8 cellular contexts compared by ENCODE assay signal in genomic region chr18:76490701-76491171, GRCh38. TPM values are rescaled to one million over a fixed set of nuclear protein-coding genes. Genes with fewer than 3 reads are reported as not detected.
DNase-seq lines count a peak whose midpoint lies in the region; ATAC-seq and TF ChIP-seq lines count a peak whose summit lies in the region.

No MANE protein-coding gene starts in this region.

- CTCF ChIA-PET in HEK293 (lab: Yijun Ruan, JAX), result interaction anchor here (0.6 to 1.5 kb wide), 6 partner anchors 10 to 268 kb away, joined by 3 to 6 read pairs (median 4); no protein-coding TSS in a partner anchor

- H3K27ac ChIP-seq in HEK293 (ENCODE audit: extremely low read depth, low read depth, low read length) (peak overlapping the region; percentile 70; the same call in 1 of the 2 replicates), dorsolateral prefrontal cortex (peak overlapping the region in 45 of 59 donors; percentile 2 to 88 (median 66)), mesenchymal stem cell (ENCODE audit: low read length, poor library complexity, severe bottlenecking) (no peak overlapping the region), thymus (ENCODE audit: low read depth) (peak overlapping the region; percentile 79)

- POLR2A ChIA-PET in HEK293 (lab: Yijun Ruan, JAX), result no interaction called here

- H2BK12ac ChIP-seq in mesenchymal stem cell (ENCODE audit: low read length in 2 of 2), result no peak overlapping the region

- H3K4me3 ChIP-seq in HEK293 (ENCODE audit: low read depth, low read length) (peak overlapping the region; percentile 48), dorsolateral prefrontal cortex (peak overlapping the region in 58 of 59 donors; percentile 41 to 81 (median 66)), mesenchymal stem cell (ENCODE audit: insufficient read depth in 1 of 2, low read depth in 1 of 2, low read length in 2 of 2) (peak overlapping the region; percentile 76 to 87), thymus (ENCODE audit: low read length) (peak overlapping the region; percentile 76)

- peak overlapping the region; percentile 97 for H3K4me2 ChIP-seq in mesenchymal stem cell (ENCODE audit: low read length, poor library complexity, severe bottlenecking)

- H3K27me3 Mint-ChIP-seq in T-helper 2 cell treated with Interferon-gamma antibody and Interleukin-4, amounts not matched to agents 5 μg/mL and 100 μg/mL, for 36 hours (ENCODE audit: low read depth), result peaks cover 72% of the 10 kb centered on the region

- DNase-seq in AG20443 (ENCODE audit: low spot score), result peak; percentile 46
- peak; percentile 18 for DNase-seq in T-helper 2 cell treated with Interferon-gamma antibody and Interleukin-4, amounts not matched to agents 5 μg/mL and 100 μg/mL, for 36 hours (ENCODE audit: low spot score)
- DNase-seq in dorsolateral prefrontal cortex, result peak in 1 of 10 donors; percentile 28
- DNase-seq in mesenchymal stem cell, result peak; percentile 56
- no peak for DNase-seq in superior temporal gyrus (ENCODE audit: extremely low spot score)

- peak overlapping the region; percentile 46 for H2BK15ac ChIP-seq in mesenchymal stem cell (ENCODE audit: low read depth, poor library complexity, severe bottlenecking)

- H3K36me3 Mint-ChIP-seq in T-helper 2 cell treated with Interferon-gamma antibody and Interleukin-4, amounts not matched to agents 5 μg/mL and 100 μg/mL, for 36 hours (ENCODE audit: low read depth), result peaks cover 2% of the 10 kb centered on the region

- no peak overlapping the region for H2BK5ac ChIP-seq in mesenchymal stem cell (ENCODE audit: low read depth, low read length, poor library complexity, severe bottlenecking)

- H4K8ac ChIP-seq in mesenchymal stem cell (ENCODE audit: low read length), result no peak overlapping the region

- H3K4me1 ChIP-seq in HEK293 (ENCODE audit: control insufficient read depth, insufficient read depth, low read length), result peaks cover 43% of the 10 kb centered on the region
- H3K4me1 ChIP-seq in mesenchymal stem cell (ENCODE audit: control insufficient read depth, insufficient read depth, low read depth, low read length), result peaks cover 23% of the 10 kb centered on the region
- H3K4me1 ChIP-seq in thymus (ENCODE audit: control insufficient read depth, insufficient read depth, low read length), result peaks cover 8% of the 10 kb centered on the region

- no peaks in the 10 kb centered on the region for H3K9me3 Mint-ChIP-seq in T-helper 2 cell treated with Interferon-gamma antibody and Interleukin-4, amounts not matched to agents 5 μg/mL and 100 μg/mL, for 36 hours

- TF ChIP-seq CTCF in HEK293 (tag by site-specific recombination; IDR thresholded peaks at IDR 0.05) (no peak), dorsolateral prefrontal cortex (IDR thresholded peaks at IDR 0.05 in 54 of 56, conservative IDR thresholded peaks at IDR 0.05 in 2 of 56; ENCODE audit: low read depth in 1 of 56, partially characterized antibody in 56 of 56) (no peak)

- H3K9ac ChIP-seq in mesenchymal stem cell (ENCODE audit: low read length), result peak overlapping the region; percentile 92

- 1% methylated on average over 27 of the region's 32 CpGs for WGBS in mesenchymal stem cell
- 2% methylated on average over 32 of the region's 32 CpGs for WGBS in thymus

- H3K4ac ChIP-seq in mesenchymal stem cell (ENCODE audit: low read depth in 1 of 2, low read length in 2 of 2), result peak overlapping the region; percentile 24 to 47

- no peak overlapping the region for H2BK120ac ChIP-seq in mesenchymal stem cell (ENCODE audit: low read depth, low read length)

- peak overlapping the region; percentile 77 to 85 for H3K18ac ChIP-seq in mesenchymal stem cell (ENCODE audit: low read depth in 1 of 2, low read length in 2 of 2)

- H3K4me1 Mint-ChIP-seq in T-helper 2 cell treated with Interferon-gamma antibody and Interleukin-4, amounts not matched to agents 5 μg/mL and 100 μg/mL, for 36 hours (ENCODE audit: low read depth), result peaks cover 25% of the 10 kb centered on the region

- no peak overlapping the region for H2AFZ ChIP-seq in mesenchymal stem cell (ENCODE audit: low read depth, low read length)

- H3K27me3 ChIP-seq in dorsolateral prefrontal cortex, result peaks cover 0 to 55% (median 7%) of the 10 kb centered on the region in 45 donors
- no peaks in the 10 kb centered on the region for H3K27me3 ChIP-seq in mesenchymal stem cell (ENCODE audit: control insufficient read depth in 1 of 2, insufficient read depth in 1 of 2, low read length in 2 of 2)
- H3K27me3 ChIP-seq in thymus (ENCODE audit: control insufficient read depth, insufficient read depth), result peaks cover 41% of the 10 kb centered on the region

- no peaks in the 10 kb centered on the region for H3K36me3 ChIP-seq in HEK293 (ENCODE audit: control insufficient read depth in 2 of 2, insufficient read depth in 1 of 2, low read length in 2 of 2)
- H3K36me3 ChIP-seq in mesenchymal stem cell (ENCODE audit: control insufficient read depth in 1 of 2, insufficient read depth in 2 of 2, low read depth in 1 of 2, low read length in 2 of 2), result no peaks in the 10 kb centered on the region
- H3K36me3 ChIP-seq in thymus (ENCODE audit: control insufficient read depth, insufficient read depth), result no peaks in the 10 kb centered on the region

- peak overlapping the region; percentile 51 for H2AK5ac ChIP-seq in mesenchymal stem cell (ENCODE audit: low read length, severe bottlenecking)

- H3K14ac ChIP-seq in mesenchymal stem cell (ENCODE audit: low read length in 2 of 2), result peak overlapping the region in 1 of 2 experiments; percentile 75

- H4K91ac ChIP-seq in mesenchymal stem cell (ENCODE audit: low read length), result peak overlapping the region; percentile 11

- peak overlapping the region; percentile 55 for H3K27ac Mint-ChIP-seq in T-helper 2 cell treated with Interferon-gamma antibody and Interleukin-4, amounts not matched to agents 5 μg/mL and 100 μg/mL, for 36 hours

- H3K9me3 ChIP-seq in HEK293 (ENCODE audit: control insufficient read depth, insufficient read depth, low read depth, low read length) (no peaks in the 10 kb centered on the region), mesenchymal stem cell (ENCODE audit: control insufficient read depth, low read length) (no peaks in the 10 kb centered on the region), thymus (ENCODE audit: control insufficient read depth) (no peaks in the 10 kb centered on the region)

- peaks cover 8% of the 10 kb centered on the region for H3K79me1 ChIP-seq in mesenchymal stem cell (replicated peaks; ENCODE audit: low read length, poor library complexity, severe bottlenecking)

- H3K4me3 Mint-ChIP-seq in T-helper 2 cell treated with Interferon-gamma antibody and Interleukin-4, amounts not matched to agents 5 μg/mL and 100 μg/mL, for 36 hours, result peak overlapping the region; percentile 85

- peak overlapping the region in 1 of 2 experiments; percentile 23 for H3K23ac ChIP-seq in mesenchymal stem cell (ENCODE audit: low read length in 2 of 2)

- no peak for ATAC-seq in HG03280 (IDR thresholded peaks at IDR 0.05; ENCODE audit: unreplicated experiment)

- intact Hi-C loops in dorsolateral prefrontal cortex (cut with DNase I), result loop anchor here in 1 of 2 donors (10.0 kb wide), 1 partner anchor 124 kb away; no protein-coding TSS in a partner anchor

TF ChIP-seq in HEK293, 187 proteins besides CTCF, POLR2A, EP300 and RAD21 (continues in another document):
- TF ChIP-seq KLF16 (tag by site-specific recombination; IDR thresholded peaks at IDR 0.05) (peak; percentile 50; the same call in 1 of the 2 replicates), ZNF157 (tag by site-specific recombination; IDR thresholded peaks at IDR 0.05) (no peak), SP3 (tag by site-specific recombination; IDR thresholded peaks at IDR 0.05) (peak; percentile 54), ZNF600 (tag by site-specific recombination; IDR thresholded peaks at IDR 0.05) (peak; percentile 61; the same call in 1 of the 2 replicates), ZNF335 (tag by site-specific recombination; conservative IDR thresholded peaks at IDR 0.05) (peak; percentile 80), KLF1 (tag by site-specific recombination; IDR thresholded peaks at IDR 0.05) (peak; percentile 55)
- TF ChIP-seq, protein P1, sequence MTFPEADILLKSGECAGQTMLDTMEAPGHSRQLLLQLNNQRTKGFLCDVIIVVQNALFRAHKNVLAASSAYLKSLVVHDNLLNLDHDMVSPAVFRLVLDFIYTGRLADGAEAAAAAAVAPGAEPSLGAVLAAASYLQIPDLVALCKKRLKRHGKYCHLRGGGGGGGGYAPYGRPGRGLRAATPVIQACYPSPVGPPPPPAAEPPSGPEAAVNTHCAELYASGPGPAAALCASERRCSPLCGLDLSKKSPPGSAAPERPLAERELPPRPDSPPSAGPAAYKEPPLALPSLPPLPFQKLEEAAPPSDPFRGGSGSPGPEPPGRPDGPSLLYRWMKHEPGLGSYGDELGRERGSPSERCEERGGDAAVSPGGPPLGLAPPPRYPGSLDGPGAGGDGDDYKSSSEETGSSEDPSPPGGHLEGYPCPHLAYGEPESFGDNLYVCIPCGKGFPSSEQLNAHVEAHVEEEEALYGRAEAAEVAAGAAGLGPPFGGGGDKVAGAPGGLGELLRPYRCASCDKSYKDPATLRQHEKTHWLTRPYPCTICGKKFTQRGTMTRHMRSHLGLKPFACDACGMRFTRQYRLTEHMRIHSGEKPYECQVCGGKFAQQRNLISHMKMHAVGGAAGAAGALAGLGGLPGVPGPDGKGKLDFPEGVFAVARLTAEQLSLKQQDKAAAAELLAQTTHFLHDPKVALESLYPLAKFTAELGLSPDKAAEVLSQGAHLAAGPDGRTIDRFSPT (tag by site-specific recombination; IDR thresholded peaks at IDR 0.05), result peak; percentile 41; the same call in 1 of the 2 replicates
- TF ChIP-seq, protein P2, sequence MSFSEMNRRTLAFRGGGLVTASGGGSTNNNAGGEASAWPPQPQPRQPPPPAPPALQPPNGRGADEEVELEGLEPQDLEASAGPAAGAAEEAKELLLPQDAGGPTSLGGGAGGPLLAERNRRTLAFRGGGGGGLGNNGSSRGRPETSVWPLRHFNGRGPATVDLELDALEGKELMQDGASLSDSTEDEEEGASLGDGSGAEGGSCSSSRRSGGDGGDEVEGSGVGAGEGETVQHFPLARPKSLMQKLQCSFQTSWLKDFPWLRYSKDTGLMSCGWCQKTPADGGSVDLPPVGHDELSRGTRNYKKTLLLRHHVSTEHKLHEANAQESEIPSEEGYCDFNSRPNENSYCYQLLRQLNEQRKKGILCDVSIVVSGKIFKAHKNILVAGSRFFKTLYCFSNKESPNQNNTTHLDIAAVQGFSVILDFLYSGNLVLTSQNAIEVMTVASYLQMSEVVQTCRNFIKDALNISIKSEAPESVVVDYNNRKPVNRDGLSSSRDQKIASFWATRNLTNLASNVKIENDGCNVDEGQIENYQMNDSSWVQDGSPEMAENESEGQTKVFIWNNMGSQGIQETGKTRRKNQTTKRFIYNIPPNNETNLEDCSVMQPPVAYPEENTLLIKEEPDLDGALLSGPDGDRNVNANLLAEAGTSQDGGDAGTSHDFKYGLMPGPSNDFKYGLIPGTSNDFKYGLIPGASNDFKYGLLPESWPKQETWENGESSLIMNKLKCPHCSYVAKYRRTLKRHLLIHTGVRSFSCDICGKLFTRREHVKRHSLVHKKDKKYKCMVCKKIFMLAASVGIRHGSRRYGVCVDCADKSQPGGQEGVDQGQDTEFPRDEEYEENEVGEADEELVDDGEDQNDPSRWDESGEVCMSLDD (tag by site-specific recombination; IDR thresholded peaks at IDR 0.05), result peak; percentile 27; the same call in 1 of the 2 replicates

RNA-seq across cellular contexts. Expression of gene ZNF516, which starts 4.3 kb away (rescaled TPM):
- 10 to 100 TPM; 11.2 to 62.4 (median 28.3) TPM for total RNA-seq in dorsolateral prefrontal cortex
- polyA plus RNA-seq in mesenchymal stem cell (2013, experiment 1 of 2), result 13.7 TPM
- polyA plus RNA-seq in mesenchymal stem cell (2013, experiment 2 of 2), result 14.9 TPM
- 8.9 TPM for polyA plus RNA-seq in thymus
